15 cellular contexts compared by ENCODE assay signal in the genomic region with DNA sequence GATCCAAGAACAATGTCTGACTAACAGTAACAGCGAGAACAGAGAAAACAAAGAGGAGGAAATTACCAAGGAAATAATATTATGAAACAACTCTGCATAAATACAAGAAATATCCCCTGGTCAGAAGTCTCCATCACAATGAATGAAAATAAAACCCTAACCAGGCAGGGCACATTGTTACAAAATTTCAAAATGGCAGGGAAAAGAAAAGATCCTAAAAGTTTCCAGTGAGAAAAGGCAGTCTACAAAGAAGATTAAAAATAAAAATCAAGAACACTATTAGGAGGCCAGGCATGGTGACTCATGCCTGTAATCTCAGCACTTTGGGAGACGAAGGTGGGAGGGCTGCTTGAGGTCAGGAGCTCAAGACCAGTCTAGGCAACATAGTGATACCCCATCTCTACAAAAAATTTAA. TPM values are rescaled to one million over a fixed set of nuclear protein-coding genes. Genes with fewer than 3 reads are reported as not detected.
DNase-seq lines count a peak whose midpoint lies in the region; ATAC-seq, FAIRE-seq and TF ChIP-seq lines count a peak whose summit lies in the region.
"Had no signal": no experiment of that assay in that cellular context is flagged by ENCODE, and none has a peak within 500 bp of the region (broad histone marks: within the 10 kb centered on the region; RNA-seq: fewer than 3 reads in every experiment).

No MANE protein-coding gene starts in this region.

- no peak overlapping the region for H2AK5ac ChIP-seq in mesendoderm (ENCODE audit: low read length)

- no peak overlapping the region for H3K4ac ChIP-seq in mesendoderm (ENCODE audit: low read depth, low read length)

- H3K27me3 Mint-ChIP-seq in endodermal cell (ENCODE audit: insufficient read depth), result no peaks in the 10 kb centered on the region
- H3K27me3 Mint-ChIP-seq: activated naive CD4-positive, alpha-beta T cell treated with anti-CD3 and anti-CD28 coated beads, Interleukin-2, amount 50 U/mL, for 24 hours had no signal

- TF ChIP-seq CTCF in A549 (IDR thresholded peaks at IDR 0.05), result no peak
- no peak for TF ChIP-seq CTCF in PC-3 (conservative IDR thresholded peaks at IDR 0.05; ENCODE audit: low read depth, low read length)
- TF ChIP-seq CTCF in endodermal cell (conservative IDR thresholded peaks at IDR 0.05), result no peak
- no peak for TF ChIP-seq CTCF in lower leg skin (IDR thresholded peaks at IDR 0.05)

- no peaks in the 10 kb centered on the region for H3K9me3 Mint-ChIP-seq in endodermal cell
- H3K9me3 Mint-ChIP-seq: activated naive CD4-positive, alpha-beta T cell treated with anti-CD3 and anti-CD28 coated beads, Interleukin-2, amount 50 U/mL, for 24 hours; neural crest cell had no signal

- H3K27me3 ChIP-seq in PC-3 (ENCODE audit: low read length) (no peaks in the 10 kb centered on the region), endodermal cell (ENCODE audit: control insufficient read depth, insufficient read depth, low read length, poor library complexity, severe bottlenecking) (no peaks in the 10 kb centered on the region), mesendoderm (ENCODE audit: insufficient read depth, low read length, poor library complexity) (no peaks in the 10 kb centered on the region)

- H3K4me2 ChIP-seq in A549 (peak overlapping the region; percentile 59), PC-3 (ENCODE audit: low read length) (peak overlapping the region; percentile 27), mesendoderm (ENCODE audit: low read length) (no peak overlapping the region)

- no peaks in the 10 kb centered on the region for H4K20me1 ChIP-seq in PC-3 (ENCODE audit: low read length)

- no peak for TF ChIP-seq RAD21 in A549 (conservative IDR thresholded peaks at IDR 0.05 in 1 of 2, IDR thresholded peaks at IDR 0.05 in 1 of 2)

- no peak overlapping the region for H3K56ac ChIP-seq in mesendoderm (ENCODE audit: low read length)

- no peak overlapping the region for H3K4me3 ChIP-seq in A549
- no peak overlapping the region for H3K4me3 ChIP-seq in PC-3 (ENCODE audit: low read length)
- H3K4me3 ChIP-seq in endodermal cell (ENCODE audit: low read length), result no peak overlapping the region
- no peak overlapping the region for H3K4me3 ChIP-seq in mesendoderm (ENCODE audit: low read length)
- H3K4me3 ChIP-seq in lower leg skin (ENCODE audit: low read depth, poor library complexity, severe bottlenecking), result no peak overlapping the region

- no peak overlapping the region for H2AFZ ChIP-seq in PC-3 (ENCODE audit: low read length)

- H3K27ac Mint-ChIP-seq in endodermal cell, result peak overlapping the region; percentile 57
- H3K27ac Mint-ChIP-seq: activated naive CD4-positive, alpha-beta T cell treated with anti-CD3 and anti-CD28 coated beads, Interleukin-2, amount 50 U/mL, for 24 hours had no signal

- H3K23ac ChIP-seq in mesendoderm (ENCODE audit: low read length), result no peak overlapping the region

- intact Hi-C loops in PC-3 (cut with micrococcal nuclease), result no loop called here
- intact Hi-C loops in lower leg skin (cut with DNase I; ENCODE audit: low total_unique reads), result no loop called here

- FAIRE-seq in A549 (lab: Jason Lieb, UNC), result no peak

- peaks cover 60% of the 10 kb centered on the region for H3K36me3 Mint-ChIP-seq in endodermal cell (ENCODE audit: low read depth)
- H3K36me3 Mint-ChIP-seq: activated naive CD4-positive, alpha-beta T cell treated with anti-CD3 and anti-CD28 coated beads, Interleukin-2, amount 50 U/mL, for 24 hours had no signal

- POLR2A ChIA-PET in A549 (lab: Yijun Ruan, JAX), result no interaction called here
- POLR2A ChIA-PET in PC-3 (lab: Charles Lee; ENCODE audit: unreplicated experiment), result no interaction called here

- no peaks in the 10 kb centered on the region for H3F3A ChIP-seq in PC-3 (ENCODE audit: low read length, unreplicated experiment)

- H3K4me1 Mint-ChIP-seq in endodermal cell, result peaks cover 23% of the 10 kb centered on the region
- H3K4me1 Mint-ChIP-seq: activated naive CD4-positive, alpha-beta T cell treated with anti-CD3 and anti-CD28 coated beads, Interleukin-2, amount 50 U/mL, for 24 hours had no signal

- no peak overlapping the region for H3K18ac ChIP-seq in mesendoderm (ENCODE audit: low read length)

- H3K9ac ChIP-seq in PC-3 (ENCODE audit: low read length) (no peak overlapping the region), endodermal cell (ENCODE audit: extremely low read depth, low read length, poor library complexity, severe bottlenecking) (no peak overlapping the region), mesendoderm (ENCODE audit: low read length) (no peak overlapping the region)

- H3K36me3 ChIP-seq in PC-3 (ENCODE audit: low read depth, low read length) (0 out of 2 replicates have a peak, but pooled peaks cover 3% of the 10 kb centered on the region), endodermal cell (ENCODE audit: control insufficient read depth, insufficient read depth, low read length) (peaks cover 54% of the 10 kb centered on the region), mesendoderm (ENCODE audit: control insufficient read depth, insufficient read depth, low read length) (peaks cover 3% of the 10 kb centered on the region)

- H2BK15ac ChIP-seq in mesendoderm (replicated peaks; ENCODE audit: low read depth), result no peak overlapping the region

- H3K9me2 ChIP-seq in PC-3 (replicated peaks; ENCODE audit: low read length), result no peaks in the 10 kb centered on the region

- peak in 1 of 2 experiments; percentile 54; a peak in 3 of 6 replicates for ATAC-seq in A549
- ATAC-seq in PC-3, result peak; percentile 35
- ATAC-seq in GM18909 (IDR thresholded peaks at IDR 0.05; ENCODE audit: poor library complexity, unreplicated experiment), result no peak
- no peak for ATAC-seq in GM18873 (IDR thresholded peaks at IDR 0.05; ENCODE audit: low FRiP score, unreplicated experiment)
- ATAC-seq: left colon had no signal

- H2BK120ac ChIP-seq in mesendoderm (ENCODE audit: low read depth, low read length), result no peak overlapping the region

- DNase-seq in A549 (ENCODE audit: low read depth in 1 of 2, low spot score in 1 of 2), result peak in 1 of 2 experiments; percentile 34
- DNase-seq in PC-3, result peak; percentile 45
- no peak for DNase-seq in endodermal cell
- DNase-seq in mesendoderm, result peak; percentile 45
- no peak for DNase-seq in globus pallidus (ENCODE audit: low spot score)
- DNase-seq in lower leg skin (ENCODE audit: low spot score in 2 of 2), result no peak
- DNase-seq: cortex of kidney; glutamatergic neuron; left colon; NCI-H748 treated with DMSO at 0.1 percent for 48 hours; stimulated activated CD4-positive, alpha-beta T cell treated with anti-CD3 and anti-CD28 coated beads, Interleukin-12 subunit alpha, Interleukin-12 subunit beta, amount 100 ng/mL, for 4 hours had no signal

- no peak for TF ChIP-seq EP300 in A549 (IDR thresholded peaks at IDR 0.05)

- no peak overlapping the region for H3K4me3 Mint-ChIP-seq in endodermal cell
- H3K4me3 Mint-ChIP-seq: activated naive CD4-positive, alpha-beta T cell treated with anti-CD3 and anti-CD28 coated beads, Interleukin-2, amount 50 U/mL, for 24 hours; neural crest cell had no signal

- no peak for TF ChIP-seq POLR2A in A549 (IDR thresholded peaks at IDR 0.05; ENCODE audit: low read length)
- TF ChIP-seq POLR2A in lower leg skin (IDR thresholded peaks at IDR 0.05), result no peak

- no peak overlapping the region for H4K8ac ChIP-seq in mesendoderm (ENCODE audit: low read depth, low read length)

- peak overlapping the region; percentile 36 to 78 for H3K27ac ChIP-seq in A549
- no peak overlapping the region for H3K27ac ChIP-seq in PC-3 (ENCODE audit: low read length)
- H3K27ac ChIP-seq in endodermal cell (ENCODE audit: low read depth, low read length), result peak overlapping the region; percentile 45
- no peak overlapping the region for H3K27ac ChIP-seq in mesendoderm (ENCODE audit: low read depth, low read length)

- no peak overlapping the region for H4K5ac ChIP-seq in mesendoderm (ENCODE audit: low read length)

- no TSS peak for BruUV-seq in PC-3 (replicated peaks; lab: Mats Ljungman, UMichigan)

- no peaks in the 10 kb centered on the region for H3K9me3 ChIP-seq in A549
- no peaks in the 10 kb centered on the region for H3K9me3 ChIP-seq in PC-3 (ENCODE audit: low read length)
- no peaks in the 10 kb centered on the region for H3K9me3 ChIP-seq in endodermal cell (ENCODE audit: control insufficient read depth, low read length)

- WGBS in A549 (ENCODE audit: missing lambda C conversion rate), result 13% methylated on average over 2 of the region's 2 CpGs
- WGBS in endodermal cell (ENCODE audit: insufficient coverage in 1 of 2, insufficient read length in 1 of 2), 2 experiments, result 57 to 95% methylated on average over 1 to 2 of the region's 2 CpGs
- WGBS in mesendoderm (ENCODE audit: extremely low coverage, insufficient coverage, low lambda C conversion rate), result no CpG with 5 or more reads among the region's 2 CpGs
- 48 to 62% methylated on average over 2 of the region's 2 CpGs for WGBS in lower leg skin, 2 donors

- peaks cover 47% of the 10 kb centered on the region for H3K79me2 ChIP-seq in PC-3 (ENCODE audit: low read length)
- peaks cover 36% of the 10 kb centered on the region for H3K79me2 ChIP-seq in mesendoderm (ENCODE audit: control insufficient read depth, insufficient read depth, low read length)

- H3K79me1 ChIP-seq in mesendoderm (ENCODE audit: low read length), result peaks cover 12% of the 10 kb centered on the region

- H3K4me1 ChIP-seq in A549, result peaks cover 86% of the 10 kb centered on the region
- H3K4me1 ChIP-seq in PC-3 (ENCODE audit: insufficient read depth, low read length), result peaks cover 53% of the 10 kb centered on the region
- H3K4me1 ChIP-seq in endodermal cell (ENCODE audit: control insufficient read depth, insufficient read depth, low read length), result peaks cover 4% of the 10 kb centered on the region
- peaks cover 4% of the 10 kb centered on the region for H3K4me1 ChIP-seq in mesendoderm (ENCODE audit: control insufficient read depth, low read depth, low read length)

- H2BK5ac ChIP-seq in mesendoderm (ENCODE audit: low read length), result no peak overlapping the region

- CTCF ChIA-PET in A549 (lab: Yijun Ruan, JAX), result no interaction called here
- CTCF ChIA-PET in PC-3 (lab: Charles Lee), result no interaction called here

TF ChIP-seq in A549, 52 proteins besides CTCF, POLR2A, EP300 and RAD21 (continues in another document):
- TF ChIP-seq FOXS1 (CRISPR knock-in tag; IDR thresholded peaks at IDR 0.05), result no peak

RNA-seq across cellular contexts. Expression of a gene that starts 47.9 kb away (rescaled TPM):
- polyA plus RNA-seq in A549 (2011; rRNA removed), result 76.6 and 102 TPM in 2 replicates
- 25.4 and 25.5 TPM in 2 replicates for polyA plus RNA-seq in A549 (2012; cell fraction: cytosol; rRNA removed)
- polyA plus RNA-seq in A549 (2012; cell fraction: nucleus; rRNA removed), result 18.2 and 22.7 TPM in 2 replicates
- 42.9 to 46.8 TPM (median 44.1 TPM) in 3 replicates for polyA plus RNA-seq in A549 (2017; fragmentation: RNase III; extraction: RNeasy Plus Mini Kit Qiagen cat#74134 plus additional on column Dnase treatment)
- polyA minus RNA-seq in A549 (2011; rRNA and poly(A)+ RNA removed), result 28.6 and 28.7 TPM in 2 replicates
- total RNA-seq in PC-3 (2014; rRNA removed), result 29.1 and 38.6 TPM in 2 replicates
- total RNA-seq in endodermal cell, result 100 to 1,000 TPM; 350 to 377 TPM
- polyA plus RNA-seq in endodermal cell (2013, experiment 1 of 2), result 103 TPM
- polyA plus RNA-seq in endodermal cell (2013, experiment 2 of 2), result 104 TPM
- 214 TPM for polyA plus RNA-seq in mesendoderm (2013, experiment 1 of 2)
- polyA plus RNA-seq in mesendoderm (2013, experiment 2 of 2), result 220 TPM
- total RNA-seq in lower leg skin, result 10 to 100 TPM in 3 of 4 donors, 1 to 10 TPM in 1; 8.4 to 27.0 (median 15.1) TPM

Comparison
In these comparisons a context has a peak if more than half of its experiments do, and no peak if none do; other contexts are left out.
1. DNase-seq: peak in PC-3 (single experiment) and mesendoderm (single experiment); none in endodermal cell (single experiment), globus pallidus (single experiment) and lower leg skin (0 of 2).
2. H3K27ac ChIP-seq: peak in A549 (2 of 2) and endodermal cell (single experiment); none in PC-3 (single experiment) and mesendoderm (single experiment).